ENCODE assay signal across 19 cellular contexts in the genomic region with DNA sequence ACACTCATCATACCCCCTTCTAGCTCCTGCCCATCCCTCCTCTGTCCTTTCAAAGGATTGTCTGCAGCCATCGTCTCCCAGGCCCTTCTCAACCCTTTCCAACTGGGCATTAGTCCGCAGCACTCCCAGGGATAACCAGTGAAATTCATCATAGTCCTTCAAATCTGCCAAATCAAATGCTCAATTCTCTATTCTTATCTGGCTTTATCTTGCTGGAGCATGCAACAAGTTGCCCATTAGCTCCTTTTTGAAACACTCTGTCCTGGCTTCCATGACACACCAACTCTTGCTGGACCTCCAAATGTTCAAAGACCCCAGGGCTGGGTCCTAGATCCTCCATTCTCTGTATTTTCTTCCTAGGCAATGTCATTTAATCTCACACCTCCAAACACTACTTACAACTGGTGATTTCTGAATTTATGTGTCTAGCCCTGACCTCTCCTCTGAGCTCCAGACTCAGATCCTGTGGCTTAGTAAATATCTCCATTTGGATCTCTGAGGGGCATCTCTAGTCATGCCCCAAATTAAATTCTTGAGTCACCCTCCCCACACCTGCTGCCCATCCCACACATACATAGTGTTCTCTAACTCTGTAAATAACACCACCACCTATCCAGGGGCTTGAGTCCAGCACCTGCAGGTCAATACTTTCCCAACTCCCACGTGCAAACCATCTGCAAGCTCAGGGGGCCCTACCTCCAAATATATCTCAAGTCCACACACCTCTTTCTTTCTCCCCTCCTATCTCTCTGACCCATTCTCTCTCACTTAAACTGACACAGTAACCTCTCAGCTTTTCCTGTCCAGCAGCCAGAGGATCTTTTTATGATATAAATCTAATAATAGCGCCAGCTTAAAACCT. TPM values are rescaled to one million over a fixed set of nuclear protein-coding genes. Genes with fewer than 3 reads are reported as not detected.
A peak's percentile ranks its signal among the peaks of the same experiment; 100 is the strongest.
DNase-seq lines count a peak whose midpoint lies in the region; ATAC-seq and TF ChIP-seq lines count a peak whose summit lies in the region.
"Had no signal": no experiment of that assay in that cellular context is flagged by ENCODE, and none has a peak within 500 bp of the region (broad histone marks: within the 10 kb centered on the region; RNA-seq: fewer than 3 reads in every experiment).

No MANE protein-coding gene starts in this region.

- BruUV-seq in Caco-2 (replicated peaks; lab: Mats Ljungman, UMichigan): no TSS peak

- H3K36me3 ChIP-seq in HEK293 (ENCODE audit: control insufficient read depth in 2 of 2, insufficient read depth in 1 of 2, low read length in 2 of 2): no peaks in the 10 kb centered on the region
- H3K36me3 ChIP-seq in psoas muscle (ENCODE audit: insufficient read depth in 1 of 2, low read depth in 1 of 2): no peaks in the 10 kb centered on the region
- H3K36me3 ChIP-seq in Caco-2 (ENCODE audit: control insufficient read depth, insufficient read depth, low read length): no peaks in the 10 kb centered on the region
- H3K36me3 ChIP-seq: BLaER1 had no signal

- intact Hi-C loops in left cardiac atrium (cut with DNase I) (loop anchor here in 1 of 2 donors (10.0 kb wide), 1 partner anchor 121 kb away; no protein-coding TSS in a partner anchor), psoas muscle (cut with DNase I) (loop anchor here in 1 of 2 donors (1.0 kb wide), 1 partner anchor 107 kb away; no protein-coding TSS in a partner anchor), Caco-2 (cut with micrococcal nuclease; ENCODE audit: unreplicated experiment) (no loop called here)

- H3K9me3 ChIP-seq in HEK293 (ENCODE audit: control insufficient read depth, insufficient read depth, low read depth, low read length): no peaks in the 10 kb centered on the region
- H3K9me3 ChIP-seq in psoas muscle: no peaks in the 10 kb centered on the region
- H3K9me3 ChIP-seq in Caco-2: no peaks in the 10 kb centered on the region
- H3K9me3 ChIP-seq: A549, BLaER1, SK-N-SH had no signal

- DNase-seq in GM13976 (ENCODE audit: low spot score) (peak; percentile 1), left cardiac atrium (no peak), psoas muscle (no peak), Caco-2 (no peak), mesothelial cell of epicardium (ENCODE audit: low spot score in 2 of 2, unreplicated experiment in 2 of 2) (no peak)
- DNase-seq: Calu3; CD4-positive, alpha-beta memory T cell; GF-D8; KBM-7; NCI-H1105 treated with DMSO at 0.1 percent for 48 hours; NCI-H1694 treated with DMSO at 0.1 percent for 48 hours; NCI-H2227 treated with DMSO at 0.1 percent for 48 hours; NCI-H510A treated with DMSO at 0.1 percent for 48 hours; NCI-H774; SK-N-SH had no signal

- H3K9me3 Mint-ChIP-seq in Caco-2 (ENCODE audit: unreplicated experiment) (no peaks in the 10 kb centered on the region), mesothelial cell of epicardium (no peaks in the 10 kb centered on the region)
- H3K9me3 Mint-ChIP-seq: CD4-positive, alpha-beta memory T cell had no signal

- H3K4me3 ChIP-seq in HEK293 (ENCODE audit: low read depth, low read length) (no peak overlapping the region), psoas muscle (no peak overlapping the region), Caco-2 (ENCODE audit: low read depth, low read length) (no peak overlapping the region)
- H3K4me3 ChIP-seq: A549, BLaER1 had no signal

- TF ChIP-seq CTCF in GM13976 (IDR thresholded peaks at IDR 0.05; ENCODE audit: borderline replicate concordance, control extremely low read depth, extremely low read depth, insufficient read depth, missing control alignments) (no peak), HEK293 (tag by site-specific recombination; IDR thresholded peaks at IDR 0.05) (no peak), psoas muscle (IDR thresholded peaks at IDR 0.05) (no peak), Caco-2 (IDR thresholded peaks at IDR 0.05; ENCODE audit: insufficient read depth in 1 of 2, low read depth in 1 of 2, low read length in 1 of 2, severe bottlenecking in 1 of 2, unreplicated experiment in 1 of 2) (no peak), mesothelial cell of epicardium (IDR thresholded peaks at IDR 0.05; ENCODE audit: unreplicated experiment) (no peak)

- H3K27ac ChIP-seq in HEK293 (ENCODE audit: extremely low read depth, low read depth, low read length): no peak overlapping the region
- H3K27ac ChIP-seq in psoas muscle: peak overlapping the region; percentile 91
- H3K27ac ChIP-seq: A549, BLaER1 had no signal

- in situ Hi-C loops in GM13976 (cut with MboI; ENCODE audit: low sequenced_read_pairs, unreplicated experiment): loop anchor here (25.0 kb wide), 1 partner anchor 288 kb away; no protein-coding TSS in a partner anchor

- H3K4me1 ChIP-seq in HEK293 (ENCODE audit: control insufficient read depth, insufficient read depth, low read length): no peaks in the 10 kb centered on the region
- H3K4me1 ChIP-seq in psoas muscle: peaks cover 48% of the 10 kb centered on the region
- no peaks in the 10 kb centered on the region for H3K4me1 ChIP-seq in Caco-2
- H3K4me1 ChIP-seq: A549 had no signal

- CTCF ChIA-PET in HEK293 (lab: Yijun Ruan, JAX): interaction anchor here (0.6 to 2.0 kb wide), 3 partner anchors 37 to 468 kb away, joined by 3 to 8 read pairs (median 4); no protein-coding TSS in a partner anchor
- CTCF ChIA-PET in Caco-2 (lab: Charles Lee): interaction anchor here (1.3 kb wide), 1 partner anchor 9 kb away, joined by 6 read pairs; a partner anchor contains a TSS

- POLR2A ChIA-PET in HEK293 (lab: Yijun Ruan, JAX): interaction anchor here (1.4 kb wide), 1 partner anchor 9 kb away, joined by 10 read pairs; a partner anchor contains a TSS
- POLR2A ChIA-PET in Caco-2 (lab: Charles Lee): no interaction called here

- H3K27ac Mint-ChIP-seq in Caco-2 (ENCODE audit: unreplicated experiment) (no peak overlapping the region), mesothelial cell of epicardium (no peak overlapping the region)
- H3K27ac Mint-ChIP-seq: CD4-positive, alpha-beta memory T cell had no signal

- no peak overlapping the region for H3K4me3 Mint-ChIP-seq in Caco-2 (ENCODE audit: unreplicated experiment)
- H3K4me3 Mint-ChIP-seq in mesothelial cell of epicardium: no peak overlapping the region
- H3K4me3 Mint-ChIP-seq: CD4-positive, alpha-beta memory T cell had no signal

- peaks cover 12% of the 10 kb centered on the region for H3K27me3 Mint-ChIP-seq in Caco-2 (ENCODE audit: insufficient read depth, unreplicated experiment)
- H3K27me3 Mint-ChIP-seq in mesothelial cell of epicardium (ENCODE audit: low read depth): peaks cover 34% of the 10 kb centered on the region

- H3K36me3 Mint-ChIP-seq in Caco-2 (ENCODE audit: insufficient read depth, unreplicated experiment) (no peaks in the 10 kb centered on the region), mesothelial cell of epicardium (no peaks in the 10 kb centered on the region)
- H3K36me3 Mint-ChIP-seq: CD4-positive, alpha-beta memory T cell had no signal

- WGBS in psoas muscle, 3 donors: 40 to 57% (median 45%) methylated on average over 4 of the region's 4 CpGs

- H3K4me1 Mint-ChIP-seq in Caco-2 (ENCODE audit: low read depth, unreplicated experiment): no peaks in the 10 kb centered on the region
- H3K4me1 Mint-ChIP-seq in mesothelial cell of epicardium: no peaks in the 10 kb centered on the region

- H3K27me3 ChIP-seq in psoas muscle (ENCODE audit: insufficient read depth in 3 of 3, low read length in 2 of 3) (no peaks in the 10 kb centered on the region), Caco-2 (replicated peaks; ENCODE audit: control insufficient read depth, insufficient read depth, low read length) (no peaks in the 10 kb centered on the region)
- H3K27me3 ChIP-seq: BLaER1 had no signal

- ATAC-seq in left cardiac atrium: peak; percentile 20 to 23
- peak; percentile 90 to 91 (median 91) for ATAC-seq in psoas muscle
- ATAC-seq in HG02642 (IDR thresholded peaks at IDR 0.05; ENCODE audit: poor library complexity, unreplicated experiment): no peak
- ATAC-seq: A549 had no signal

TF ChIP-seq in HEK293, 187 proteins besides CTCF, POLR2A, EP300 and RAD21:
- TF ChIP-seq SCRT2 (tag by site-specific recombination; IDR thresholded peaks at IDR 0.05): peak; percentile 77
- no peak for TF ChIP-seq ZNF785 (tag by site-specific recombination; IDR thresholded peaks at IDR 0.05)
- TF ChIP-seq SCRT1 (tag by site-specific recombination; IDR thresholded peaks at IDR 0.05; ENCODE audit: borderline replicate concordance): peak; percentile 65

RNA-seq across cellular contexts. Expression of a gene that starts 9.1 kb away (rescaled TPM):
- total RNA-seq in left cardiac atrium: 10 to 100 TPM; 48.7 to 78.7 TPM
- 100 to 1,000 TPM; 106 to 225 (median 159) TPM for total RNA-seq in psoas muscle
- polyA plus RNA-seq in psoas muscle: 100 to 1,000 TPM in 1 of 3 donors, 10 to 100 TPM in 2; 82.0 to 123 (median 99.3) TPM
- total RNA-seq in Caco-2 (2022): 123 and 132 TPM in 2 replicates
- 235 to 258 TPM (median 256 TPM) in 3 replicates for total RNA-seq in mesothelial cell of epicardium
